In genomic region chr1:212287261-212287895, GRCh38 we compare ENCODE assay signal across 7 cellular contexts. TPM values are rescaled to one million over a fixed set of nuclear protein-coding genes. Genes with fewer than 3 reads are reported as not detected.
DNase-seq lines count a peak whose midpoint lies in the region; ATAC-seq and TF ChIP-seq lines count a peak whose summit lies in the region.

No MANE protein-coding gene starts in this region.

- POLR2A ChIA-PET in activated CD4-positive, alpha-beta memory T cell treated with anti-CD3 and anti-CD28 coated beads, Interleukin-2, amount 10 ng/mL, durations not matched to agents 7 days and 5 days (lab: Charles Lee) = interaction anchor here (0.7 to 5.2 kb wide), 14 partner anchors 8 to 612 kb away, joined by 3 to 101 read pairs (median 7); partner anchors contain the start of genes DTL, INTS7 and NEK2

- TF ChIP-seq CTCF in HFFc6 (IDR thresholded peaks at IDR 0.05) = no peak

- H3K27me3 ChIP-seq in iPS-15b (ENCODE audit: control insufficient read depth, insufficient read depth, low read length) = no peaks in the 10 kb centered on the region

- no peaks in the 10 kb centered on the region for H3K36me3 ChIP-seq in iPS-15b (ENCODE audit: control insufficient read depth, insufficient read depth, low read length)

- H3K4me1 Mint-ChIP-seq in HFFc6 (ENCODE audit: low read depth) = peaks cover 60% of the 10 kb centered on the region
- H3K4me1 Mint-ChIP-seq in activated CD4-positive, alpha-beta memory T cell treated with anti-CD3 and anti-CD28 coated beads, Interleukin-2, amount 10 ng/mL, durations not matched to agents 7 days and 5 days = peaks cover 62% of the 10 kb centered on the region
- H3K4me1 Mint-ChIP-seq in stimulated activated naive B cell treated with anti-CD40 and anti-IgM and Interleukin-4, amounts not matched to agents 10 μg/mL and 1 μg/mL and 100 μg/mL, for 72 hours = peaks cover 19 to 48% of the 10 kb centered on the region in 2 donors

- H3K36me3 Mint-ChIP-seq in HFFc6 (ENCODE audit: low read depth) = no peaks in the 10 kb centered on the region
- H3K36me3 Mint-ChIP-seq in activated CD4-positive, alpha-beta memory T cell treated with anti-CD3 and anti-CD28 coated beads, Interleukin-2, amount 10 ng/mL, durations not matched to agents 7 days and 5 days (ENCODE audit: low read depth) = peaks cover 25% of the 10 kb centered on the region
- H3K36me3 Mint-ChIP-seq in stimulated activated naive B cell treated with anti-CD40 and anti-IgM and Interleukin-4, amounts not matched to agents 10 μg/mL and 1 μg/mL and 100 μg/mL, for 72 hours = peaks cover 1 to 7% of the 10 kb centered on the region in 2 donors

- H3K4me3 ChIP-seq in iPS-15b (ENCODE audit: low read depth, low read length) = peak overlapping the region; percentile 98

- H3K9ac ChIP-seq in iPS-15b (ENCODE audit: low read depth, low read length) = peak overlapping the region; percentile 92

- no peaks in the 10 kb centered on the region; the same call in 1 of the 2 replicates for H3K27me3 Mint-ChIP-seq in HFFc6 (ENCODE audit: insufficient read depth)
- H3K27me3 Mint-ChIP-seq in activated CD4-positive, alpha-beta memory T cell treated with anti-CD3 and anti-CD28 coated beads, Interleukin-2, amount 10 ng/mL, durations not matched to agents 7 days and 5 days = no peaks in the 10 kb centered on the region
- no peaks in the 10 kb centered on the region for H3K27me3 Mint-ChIP-seq in stimulated activated naive B cell treated with anti-CD40 and anti-IgM and Interleukin-4, amounts not matched to agents 10 μg/mL and 1 μg/mL and 100 μg/mL, for 72 hours

- no peak for DNase-seq in HFFc6
- DNase-seq in activated CD4-positive, alpha-beta memory T cell treated with anti-CD3 and anti-CD28 coated beads, Interleukin-2, amount 10 ng/mL, durations not matched to agents 7 days and 5 days = no peak
- no peak for DNase-seq in stimulated activated naive B cell treated with anti-CD40 and anti-IgM and Interleukin-4, amounts not matched to agents 10 μg/mL and 1 μg/mL and 100 μg/mL, for 72 hours

- H3K9me3 Mint-ChIP-seq in HFFc6 = no peaks in the 10 kb centered on the region
- no peaks in the 10 kb centered on the region for H3K9me3 Mint-ChIP-seq in activated CD4-positive, alpha-beta memory T cell treated with anti-CD3 and anti-CD28 coated beads, Interleukin-2, amount 10 ng/mL, durations not matched to agents 7 days and 5 days
- no peaks in the 10 kb centered on the region for H3K9me3 Mint-ChIP-seq in stimulated activated naive B cell treated with anti-CD40 and anti-IgM and Interleukin-4, amounts not matched to agents 10 μg/mL and 1 μg/mL and 100 μg/mL, for 72 hours

- no peaks in the 10 kb centered on the region for H3K9me3 ChIP-seq in iPS-15b (ENCODE audit: control insufficient read depth, insufficient read depth, low read length)

- H3K4me3 Mint-ChIP-seq in HFFc6 = peak overlapping the region; percentile 92
- peak overlapping the region; percentile 94 for H3K4me3 Mint-ChIP-seq in activated CD4-positive, alpha-beta memory T cell treated with anti-CD3 and anti-CD28 coated beads, Interleukin-2, amount 10 ng/mL, durations not matched to agents 7 days and 5 days
- H3K4me3 Mint-ChIP-seq in stimulated activated naive B cell treated with anti-CD40 and anti-IgM and Interleukin-4, amounts not matched to agents 10 μg/mL and 1 μg/mL and 100 μg/mL, for 72 hours = peak overlapping the region; percentile 96 to 100

- H3K27ac Mint-ChIP-seq in HFFc6 = peak overlapping the region; percentile 54
- H3K27ac Mint-ChIP-seq in activated CD4-positive, alpha-beta memory T cell treated with anti-CD3 and anti-CD28 coated beads, Interleukin-2, amount 10 ng/mL, durations not matched to agents 7 days and 5 days = peak overlapping the region; percentile 88
- H3K27ac Mint-ChIP-seq in stimulated activated naive B cell treated with anti-CD40 and anti-IgM and Interleukin-4, amounts not matched to agents 10 μg/mL and 1 μg/mL and 100 μg/mL, for 72 hours = peak overlapping the region; percentile 51

- no peak for ATAC-seq in stimulated activated naive B cell treated with anti-CD40 and anti-IgM and Interleukin-4, amounts not matched to agents 10 μg/mL and 1 μg/mL and 100 μg/mL, for 72 hours (replicated peaks)
- ATAC-seq in HG03521 (IDR thresholded peaks at IDR 0.05; ENCODE audit: unreplicated experiment) = no peak
- no peak for ATAC-seq in HG03135 (IDR thresholded peaks at IDR 0.05; ENCODE audit: unreplicated experiment)
- ATAC-seq in GM21529 (IDR thresholded peaks at IDR 0.05; ENCODE audit: unreplicated experiment) = no peak

- peaks cover 16% of the 10 kb centered on the region for H3K4me1 ChIP-seq in iPS-15b (ENCODE audit: control insufficient read depth, insufficient read depth, low read length)

- CTCF ChIA-PET in activated CD4-positive, alpha-beta memory T cell treated with anti-CD3 and anti-CD28 coated beads, Interleukin-2, amount 10 ng/mL, durations not matched to agents 7 days and 5 days (lab: Charles Lee) = interaction anchor here (0.8 to 3.4 kb wide), 9 partner anchors 27 to 252 kb away, joined by 3 to 49 read pairs (median 4); partner anchors contain the start of genes DTL and INTS7

RNA-seq across cellular contexts. Expression of gene PPP2R5A, which starts 2.2 kb away (rescaled TPM):
- 10 to 100 TPM; 15.2 to 19.5 (median 17.8) TPM for total RNA-seq in HFFc6 (2021; fragmentation: NEBNext Ultra II Directional; extraction: Animal tissue kit (Norgen Biotek cat#: 25700))
- total RNA-seq in activated CD4-positive, alpha-beta memory T cell treated with anti-CD3 and anti-CD28 coated beads, Interleukin-2, amount 10 ng/mL, durations not matched to agents 7 days and 5 days = 10 to 100 TPM; 65.9 to 67.0 TPM
